Comparison of ENCODE assay signal across 6 cellular contexts in the genomic region with DNA sequence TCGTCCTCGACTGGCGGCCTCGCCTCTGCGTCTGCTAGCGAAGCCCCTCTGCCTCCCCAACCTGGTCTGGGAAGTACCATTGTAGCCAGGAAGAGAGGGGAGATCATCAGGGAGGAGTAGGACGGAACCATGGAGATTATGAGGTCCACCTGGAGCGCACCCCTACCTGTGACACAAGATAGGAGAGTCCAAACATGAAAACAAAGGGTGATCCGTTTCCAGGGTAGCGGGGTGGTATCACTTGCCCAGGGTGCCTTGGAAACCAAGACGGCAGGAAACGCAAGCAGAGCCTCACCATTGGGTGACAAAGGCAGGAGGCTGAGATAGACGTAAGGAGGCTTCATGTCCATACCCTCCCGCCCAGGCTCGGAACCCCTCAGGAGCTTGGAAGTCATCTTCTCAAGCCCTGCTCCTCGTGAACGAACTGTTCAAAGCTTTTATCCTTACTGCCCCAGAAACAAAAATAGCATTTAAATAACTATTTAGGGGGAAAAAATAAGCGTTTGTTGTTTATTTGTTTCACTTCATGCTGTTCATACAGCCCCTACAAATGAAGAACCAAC. TPM values are rescaled to one million over a fixed set of nuclear protein-coding genes. Genes with fewer than 3 reads are reported as not detected.
"Had no signal": no experiment of that assay in that cellular context is flagged by ENCODE, and none has a peak within 500 bp of the region (broad histone marks: within the 10 kb centered on the region; RNA-seq: fewer than 3 reads in every experiment).

A gene (minus strand): TSS at position 33 of the 563 bp plus-strand sequence.

RNA-seq across cellular contexts. Expression of the gene that starts here (rescaled TPM):
- total RNA-seq: M059J, PC-3, Peyer's patch, Right ventricle myocardium superior, SJSA1 had no signal
- polyA plus RNA-seq: SK-N-SH had no signal
